In the genomic region with DNA sequence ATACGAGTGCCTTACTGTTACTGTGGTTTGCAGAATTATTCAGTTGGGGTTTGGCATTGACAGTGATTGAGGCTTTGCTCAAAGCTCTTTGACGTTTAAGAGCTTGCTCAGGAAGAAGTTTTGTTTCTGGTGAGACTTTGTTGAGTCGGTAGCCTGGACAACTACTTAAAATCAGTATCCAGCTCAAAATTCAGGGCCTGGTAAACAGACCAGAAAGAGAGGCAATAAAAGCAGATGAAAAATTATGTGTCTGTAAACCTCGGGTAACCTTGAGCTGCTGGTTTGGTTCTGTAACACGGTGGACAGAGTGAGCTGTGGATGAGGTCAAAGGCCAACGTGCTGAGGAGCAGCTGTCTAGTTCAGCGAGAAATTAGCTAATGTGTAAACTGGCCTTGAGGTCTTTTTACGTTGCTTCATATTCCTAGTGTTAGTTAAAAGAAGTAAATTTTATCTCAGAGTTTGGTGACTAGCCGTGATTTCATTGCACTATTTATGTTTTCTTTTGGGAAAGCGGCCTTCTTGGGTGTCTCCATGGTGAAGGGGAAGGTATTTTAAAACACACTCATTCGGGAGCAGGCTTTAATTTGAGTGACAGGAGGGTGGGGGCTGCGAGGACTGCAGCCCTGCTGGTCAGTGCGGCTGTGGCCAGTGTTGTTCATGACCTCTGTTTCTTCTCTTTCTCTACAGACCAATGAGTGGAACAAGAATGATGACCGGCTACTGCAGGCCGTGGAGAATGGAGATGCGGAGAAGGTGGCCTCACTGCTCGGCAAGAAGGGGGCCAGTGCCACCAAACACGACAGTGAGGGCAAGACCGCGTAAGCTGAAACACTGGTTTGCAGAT, we compare ENCODE assay signal across 1 cellular context.
TF ChIP-seq lines count a peak whose summit lies in the region.

No MANE protein-coding gene starts in this region.

TF ChIP-seq in HepG2, 621 proteins besides CTCF, POLR2A, EP300 and RAD21 (continued from another document and continues in another):
- TF ChIP-seq, protein P1, sequence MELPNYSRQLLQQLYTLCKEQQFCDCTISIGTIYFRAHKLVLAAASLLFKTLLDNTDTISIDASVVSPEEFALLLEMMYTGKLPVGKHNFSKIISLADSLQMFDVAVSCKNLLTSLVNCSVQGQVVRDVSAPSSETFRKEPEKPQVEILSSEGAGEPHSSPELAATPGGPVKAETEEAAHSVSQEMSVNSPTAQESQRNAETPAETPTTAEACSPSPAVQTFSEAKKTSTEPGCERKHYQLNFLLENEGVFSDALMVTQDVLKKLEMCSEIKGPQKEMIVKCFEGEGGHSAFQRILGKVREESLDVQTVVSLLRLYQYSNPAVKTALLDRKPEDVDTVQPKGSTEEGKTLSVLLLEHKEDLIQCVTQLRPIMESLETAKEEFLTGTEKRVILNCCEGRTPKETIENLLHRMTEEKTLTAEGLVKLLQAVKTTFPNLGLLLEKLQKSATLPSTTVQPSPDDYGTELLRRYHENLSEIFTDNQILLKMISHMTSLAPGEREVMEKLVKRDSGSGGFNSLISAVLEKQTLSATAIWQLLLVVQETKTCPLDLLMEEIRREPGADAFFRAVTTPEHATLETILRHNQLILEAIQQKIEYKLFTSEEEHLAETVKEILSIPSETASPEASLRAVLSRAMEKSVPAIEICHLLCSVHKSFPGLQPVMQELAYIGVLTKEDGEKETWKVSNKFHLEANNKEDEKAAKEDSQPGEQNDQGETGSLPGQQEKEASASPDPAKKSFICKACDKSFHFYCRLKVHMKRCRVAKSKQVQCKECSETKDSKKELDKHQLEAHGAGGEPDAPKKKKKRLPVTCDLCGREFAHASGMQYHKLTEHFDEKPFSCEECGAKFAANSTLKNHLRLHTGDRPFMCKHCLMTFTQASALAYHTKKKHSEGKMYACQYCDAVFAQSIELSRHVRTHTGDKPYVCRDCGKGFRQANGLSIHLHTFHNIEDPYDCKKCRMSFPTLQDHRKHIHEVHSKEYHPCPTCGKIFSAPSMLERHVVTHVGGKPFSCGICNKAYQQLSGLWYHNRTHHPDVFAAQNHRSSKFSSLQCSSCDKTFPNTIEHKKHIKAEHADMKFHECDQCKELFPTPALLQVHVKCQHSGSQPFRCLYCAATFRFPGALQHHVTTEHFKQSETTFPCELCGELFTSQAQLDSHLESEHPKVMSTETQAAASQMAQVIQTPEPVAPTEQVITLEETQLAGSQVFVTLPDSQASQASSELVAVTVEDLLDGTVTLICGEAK (IDR thresholded peaks at IDR 0.05) = no peak
- TF ChIP-seq, protein P1 (CRISPR knock-in tag; IDR thresholded peaks at IDR 0.05) = no peak
- TF ChIP-seq CENPX (CRISPR knock-in tag; IDR thresholded peaks at IDR 0.05) (no peak), KAT8 (CRISPR knock-in tag; IDR thresholded peaks at IDR 0.05) (no peak), GTF2F1 (IDR thresholded peaks at IDR 0.05; ENCODE audit: low read length) (no peak), SIX4 (CRISPR knock-in tag; IDR thresholded peaks at IDR 0.05) (0 out of 2 replicates have a peak, but pooled peaks have one; percentile 29), PAWR (CRISPR knock-in tag; IDR thresholded peaks at IDR 0.05; ENCODE audit: borderline replicate concordance) (no peak), ZNF615 (CRISPR knock-in tag; IDR thresholded peaks at IDR 0.05; ENCODE audit: borderline replicate concordance) (no peak), ZFYVE20 (CRISPR knock-in tag; IDR thresholded peaks at IDR 0.05; ENCODE audit: borderline replicate concordance, low read depth) (no peak), ISL2 (CRISPR knock-in tag; IDR thresholded peaks at IDR 0.05) (peak; percentile 62), TEAD3 (CRISPR knock-in tag; optimal IDR thresholded peaks at IDR 0.05; ENCODE audit: borderline replicate concordance) (peak; percentile 30), ZNF780A (CRISPR knock-in tag; IDR thresholded peaks at IDR 0.05) (no peak), SMAD1 (CRISPR knock-in tag; IDR thresholded peaks at IDR 0.05; ENCODE audit: borderline replicate concordance, low read depth) (no peak), ZMYM2 (CRISPR knock-in tag; IDR thresholded peaks at IDR 0.05) (no peak), ZNF451 (CRISPR knock-in tag; IDR thresholded peaks at IDR 0.05) (no peak), REXO4 (CRISPR knock-in tag; IDR thresholded peaks at IDR 0.05; ENCODE audit: borderline replicate concordance) (no peak), ZNF235 (CRISPR knock-in tag; IDR thresholded peaks at IDR 0.05; ENCODE audit: borderline replicate concordance) (no peak), ZNF264 (CRISPR knock-in tag; IDR thresholded peaks at IDR 0.05) (peak; percentile 49; the same call in 1 of the 2 replicates), FLYWCH1 (CRISPR knock-in tag; IDR thresholded peaks at IDR 0.05) (no peak), ZNF367 (CRISPR knock-in tag; IDR thresholded peaks at IDR 0.05; ENCODE audit: borderline replicate concordance) (no peak), ASH2L (IDR thresholded peaks at IDR 0.05; ENCODE audit: insufficient read length, low read depth, low read length) (peak; percentile 78), ZNF234 (CRISPR knock-in tag; conservative IDR thresholded peaks at IDR 0.05) (no peak), ARNT2 (CRISPR knock-in tag; IDR thresholded peaks at IDR 0.05; ENCODE audit: low read depth) (0 out of 2 replicates have a peak, but pooled peaks have one; percentile 27), ZNF34 (CRISPR knock-in tag; IDR thresholded peaks at IDR 0.05; ENCODE audit: borderline replicate concordance) (no peak), ZSCAN29 (CRISPR knock-in tag; conservative IDR thresholded peaks at IDR 0.05) (no peak), ZNF772 (CRISPR knock-in tag; IDR thresholded peaks at IDR 0.05) (no peak), ZFP41 (CRISPR knock-in tag; IDR thresholded peaks at IDR 0.05; ENCODE audit: borderline replicate concordance) (no peak), ZNF205 (CRISPR knock-in tag; IDR thresholded peaks at IDR 0.05) (no peak), GFI1 (CRISPR knock-in tag; IDR thresholded peaks at IDR 0.05; ENCODE audit: borderline replicate concordance) (peak; percentile 85), ZNF672 (CRISPR knock-in tag; IDR thresholded peaks at IDR 0.05) (no peak), ZNF296 (CRISPR knock-in tag; conservative IDR thresholded peaks at IDR 0.05) (no peak; the same call in 1 of the 2 replicates), FOXA3 (CRISPR knock-in tag; IDR thresholded peaks at IDR 0.05) (peak; percentile 83), ZNF850 (CRISPR knock-in tag; conservative IDR thresholded peaks at IDR 0.05) (no peak), YEATS2 (CRISPR knock-in tag; IDR thresholded peaks at IDR 0.05; ENCODE audit: borderline replicate concordance) (no peak), TAF15 (IDR thresholded peaks at IDR 0.05; ENCODE audit: low read depth, low read length, poor library complexity, severe bottlenecking) (no peak), FOXK2 (IDR thresholded peaks at IDR 0.05) (no peak), GZF1 (CRISPR knock-in tag; IDR thresholded peaks at IDR 0.05) (no peak), MAFK (conservative IDR thresholded peaks at IDR 0.05 in 1 of 2, IDR thresholded peaks at IDR 0.05 in 1 of 2; ENCODE audit: low read length in 2 of 2) (no peak), RBM39 (IDR thresholded peaks at IDR 0.05; ENCODE audit: low read depth, low read length, poor library complexity, severe bottlenecking) (no peak), DR1 (CRISPR knock-in tag; IDR thresholded peaks at IDR 0.05) (no peak), ZFP1 (CRISPR knock-in tag; IDR thresholded peaks at IDR 0.05) (0 out of 2 replicates have a peak, but pooled peaks have one; percentile 60)
- TF ChIP-seq, protein P2, sequence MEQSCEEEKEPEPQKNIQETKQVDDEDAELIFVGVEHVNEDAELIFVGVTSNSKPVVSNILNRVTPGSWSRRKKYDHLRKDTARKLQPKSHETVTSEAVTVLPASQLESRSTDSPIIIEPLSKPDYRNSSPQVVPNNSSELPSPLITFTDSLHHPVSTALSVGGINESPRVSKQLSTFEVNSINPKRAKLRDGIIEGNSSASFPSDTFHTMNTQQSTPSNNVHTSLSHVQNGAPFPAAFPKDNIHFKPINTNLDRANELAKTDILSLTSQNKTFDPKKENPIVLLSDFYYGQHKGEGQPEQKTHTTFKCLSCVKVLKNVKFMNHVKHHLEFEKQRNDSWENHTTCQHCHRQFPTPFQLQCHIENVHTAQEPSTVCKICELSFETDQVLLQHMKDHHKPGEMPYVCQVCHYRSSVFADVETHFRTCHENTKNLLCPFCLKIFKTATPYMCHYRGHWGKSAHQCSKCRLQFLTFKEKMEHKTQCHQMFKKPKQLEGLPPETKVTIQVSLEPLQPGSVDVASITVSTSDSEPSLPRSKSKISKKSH (CRISPR knock-in tag; IDR thresholded peaks at IDR 0.05; ENCODE audit: borderline replicate concordance) = no peak
- TF ChIP-seq, protein P3, sequence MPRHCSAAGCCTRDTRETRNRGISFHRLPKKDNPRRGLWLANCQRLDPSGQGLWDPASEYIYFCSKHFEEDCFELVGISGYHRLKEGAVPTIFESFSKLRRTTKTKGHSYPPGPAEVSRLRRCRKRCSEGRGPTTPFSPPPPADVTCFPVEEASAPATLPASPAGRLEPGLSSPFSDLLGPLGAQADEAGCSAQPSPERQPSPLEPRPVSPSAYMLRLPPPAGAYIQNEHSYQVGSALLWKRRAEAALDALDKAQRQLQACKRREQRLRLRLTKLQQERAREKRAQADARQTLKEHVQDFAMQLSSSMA (CRISPR knock-in tag; IDR thresholded peaks at IDR 0.05) = no peak
- TF ChIP-seq, protein P4, sequence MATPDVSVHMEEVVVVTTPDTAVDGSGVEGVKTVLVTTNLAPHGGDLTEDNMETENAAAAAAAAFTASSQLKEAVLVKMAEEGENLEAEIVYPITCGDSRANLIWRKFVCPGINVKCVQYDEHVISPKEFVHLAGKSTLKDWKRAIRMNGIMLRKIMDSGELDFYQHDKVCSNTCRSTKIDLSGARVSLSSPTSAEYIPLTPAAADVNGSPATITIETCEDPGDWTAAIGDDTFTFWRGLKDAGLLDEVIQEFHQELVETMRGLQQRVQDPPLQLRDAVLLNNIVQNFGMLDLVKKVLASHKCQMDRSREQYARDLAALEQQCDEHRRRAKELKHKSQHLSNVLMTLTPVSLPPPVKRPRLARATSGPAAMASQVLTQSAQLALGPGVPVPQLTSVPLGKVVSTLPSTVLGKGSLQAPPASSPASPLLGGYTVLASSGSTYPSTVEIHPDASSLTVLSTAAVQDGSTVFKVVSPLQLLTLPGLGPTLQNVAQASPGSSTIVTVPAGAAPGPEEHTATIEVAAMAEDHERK (CRISPR knock-in tag; IDR thresholded peaks at IDR 0.05; ENCODE audit: low read depth) = no peak
- TF ChIP-seq, protein P5, sequence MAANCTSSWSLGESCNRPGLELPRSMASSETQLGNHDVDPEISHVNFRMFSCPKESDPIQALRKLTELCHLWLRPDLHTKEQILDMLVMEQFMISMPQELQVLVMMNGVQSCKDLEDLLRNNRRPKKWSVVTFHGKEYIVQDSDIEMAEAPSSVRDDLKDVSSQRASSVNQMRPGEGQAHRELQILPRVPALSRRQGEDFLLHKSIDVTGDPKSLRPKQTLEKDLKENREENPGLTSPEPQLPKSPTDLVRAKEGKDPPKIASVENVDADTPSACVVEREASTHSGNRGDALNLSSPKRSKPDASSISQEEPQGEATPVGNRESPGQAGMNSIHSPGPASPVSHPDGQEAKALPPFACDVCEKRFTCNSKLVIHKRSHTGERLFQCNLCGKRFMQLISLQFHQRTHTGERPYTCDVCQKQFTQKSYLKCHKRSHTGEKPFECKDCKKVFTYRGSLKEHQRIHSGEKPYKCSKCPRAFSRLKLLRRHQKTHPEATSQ (CRISPR knock-in tag; IDR thresholded peaks at IDR 0.05; ENCODE audit: borderline replicate concordance) = 0 out of 2 replicates have a peak, but pooled peaks have one; percentile 61
- TF ChIP-seq, protein P6, sequence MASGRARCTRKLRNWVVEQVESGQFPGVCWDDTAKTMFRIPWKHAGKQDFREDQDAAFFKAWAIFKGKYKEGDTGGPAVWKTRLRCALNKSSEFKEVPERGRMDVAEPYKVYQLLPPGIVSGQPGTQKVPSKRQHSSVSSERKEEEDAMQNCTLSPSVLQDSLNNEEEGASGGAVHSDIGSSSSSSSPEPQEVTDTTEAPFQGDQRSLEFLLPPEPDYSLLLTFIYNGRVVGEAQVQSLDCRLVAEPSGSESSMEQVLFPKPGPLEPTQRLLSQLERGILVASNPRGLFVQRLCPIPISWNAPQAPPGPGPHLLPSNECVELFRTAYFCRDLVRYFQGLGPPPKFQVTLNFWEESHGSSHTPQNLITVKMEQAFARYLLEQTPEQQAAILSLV (CRISPR knock-in tag; IDR thresholded peaks at IDR 0.05; ENCODE audit: borderline replicate concordance) = no peak
- TF ChIP-seq, protein P7, sequence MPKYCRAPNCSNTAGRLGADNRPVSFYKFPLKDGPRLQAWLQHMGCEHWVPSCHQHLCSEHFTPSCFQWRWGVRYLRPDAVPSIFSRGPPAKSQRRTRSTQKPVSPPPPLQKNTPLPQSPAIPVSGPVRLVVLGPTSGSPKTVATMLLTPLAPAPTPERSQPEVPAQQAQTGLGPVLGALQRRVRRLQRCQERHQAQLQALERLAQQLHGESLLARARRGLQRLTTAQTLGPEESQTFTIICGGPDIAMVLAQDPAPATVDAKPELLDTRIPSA (CRISPR knock-in tag; IDR thresholded peaks at IDR 0.05; ENCODE audit: borderline replicate concordance) = no peak
- TF ChIP-seq, protein P8, sequence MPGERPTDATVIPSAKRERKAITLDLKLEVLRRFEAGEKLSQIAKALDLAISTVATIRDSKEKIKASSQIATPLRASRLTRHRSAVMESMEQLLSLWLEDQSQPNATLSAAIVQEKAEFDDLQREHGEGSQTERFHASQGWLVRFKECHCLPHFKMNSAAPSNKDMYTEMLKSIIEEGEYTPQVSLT (CRISPR knock-in tag; IDR thresholded peaks at IDR 0.05; ENCODE audit: borderline replicate concordance, low read depth) = no peak
- TF ChIP-seq, protein P9, sequence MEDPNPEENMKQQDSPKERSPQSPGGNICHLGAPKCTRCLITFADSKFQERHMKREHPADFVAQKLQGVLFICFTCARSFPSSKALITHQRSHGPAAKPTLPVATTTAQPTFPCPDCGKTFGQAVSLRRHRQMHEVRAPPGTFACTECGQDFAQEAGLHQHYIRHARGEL (CRISPR knock-in tag; IDR thresholded peaks at IDR 0.05) = no peak
